ENCODE assay signal across 1 cellular context in genomic region chr12:32688786-32689185, GRCh38.
TF ChIP-seq lines count a peak whose summit lies in the region.

No MANE protein-coding gene starts in this region.

TF ChIP-seq in K562, 482 proteins besides CTCF, POLR2A, EP300 and RAD21 (continued from another document):
- TF ChIP-seq MGA (IDR thresholded peaks at IDR 0.05) (no peak), MTF1 (CRISPR knock-in tag; IDR thresholded peaks at IDR 0.05; ENCODE audit: borderline replicate concordance) (no peak), DNMT1 (IDR thresholded peaks at IDR 0.05) (no peak), ZNF766 (CRISPR knock-in tag; conservative IDR thresholded peaks at IDR 0.05) (no peak), HDGF (IDR thresholded peaks at IDR 0.05) (no peak), GABPB2 (CRISPR knock-in tag; conservative IDR thresholded peaks at IDR 0.05) (no peak)
